Comparison of ENCODE assay signal across 9 cellular contexts in genomic region chr13:103883152-103883551, GRCh38.
DNase-seq lines count a peak whose midpoint lies in the region; ATAC-seq and TF ChIP-seq lines count a peak whose summit lies in the region.
"Had no signal": no experiment of that assay in that cellular context is flagged by ENCODE, and none has a peak within 500 bp of the region (broad histone marks: within the 10 kb centered on the region; RNA-seq: fewer than 3 reads in every experiment).

No MANE protein-coding gene starts in this region.

- DNase-seq in EL = peak; percentile 76
- DNase-seq in NCI-H1436 treated with DMSO at 0.1 percent for 48 hours (lab: John Stamatoyannopoulos, UW) = peak; percentile 12
- peak; percentile 84 to 95 for DNase-seq in cardiac muscle cell (ENCODE audit: low read depth in 1 of 2, low spot score in 1 of 2)
- DNase-seq in coronary artery (ENCODE audit: low spot score) = no peak
- no peak for DNase-seq in immature natural killer cell

- no peak overlapping the region for H3K4me3 Mint-ChIP-seq in immature natural killer cell
- H3K4me3 Mint-ChIP-seq: memory B cell had no signal

- H3K27me3 ChIP-seq in cardiac muscle cell (no peaks in the 10 kb centered on the region), parathyroid adenoma (ENCODE audit: control insufficient read depth, insufficient read depth, low read length) (no peaks in the 10 kb centered on the region)

- H3K4me3 ChIP-seq in cardiac muscle cell (no peak overlapping the region), parathyroid adenoma (ENCODE audit: low read depth, low read length) (peak overlapping the region; percentile 50), coronary artery (no peak overlapping the region)

- ATAC-seq in GM19324 (IDR thresholded peaks at IDR 0.05; ENCODE audit: low FRiP score, unreplicated experiment) = no peak

- H3K27me3 Mint-ChIP-seq in immature natural killer cell (ENCODE audit: low read depth in 3 of 3) = no peaks in the 10 kb centered on the region
- H3K27me3 Mint-ChIP-seq: memory B cell had no signal

- H3K27ac ChIP-seq in VCaP = peak overlapping the region; percentile 83
- H3K27ac ChIP-seq in cardiac muscle cell = no peak overlapping the region
- H3K27ac ChIP-seq in parathyroid adenoma = no peak overlapping the region
- H3K27ac ChIP-seq in coronary artery = no peak overlapping the region

- H3K36me3 ChIP-seq in cardiac muscle cell = no peaks in the 10 kb centered on the region
- H3K36me3 ChIP-seq in parathyroid adenoma (ENCODE audit: control insufficient read depth, insufficient read depth, low read length) = no peaks in the 10 kb centered on the region

- H3K9ac ChIP-seq in parathyroid adenoma = no peak overlapping the region

- no peaks in the 10 kb centered on the region for H3K4me1 Mint-ChIP-seq in immature natural killer cell
- H3K4me1 Mint-ChIP-seq: memory B cell had no signal

- H3K79me2 ChIP-seq in parathyroid adenoma = no peaks in the 10 kb centered on the region

- H3K9me3 Mint-ChIP-seq in immature natural killer cell = peaks cover 5 to 23% (median 8%) of the 10 kb centered on the region in 6 donors

- peak overlapping the region; percentile 59 for H3K4me2 ChIP-seq in parathyroid adenoma (ENCODE audit: low read length)

- TF ChIP-seq CTCF in VCaP (conservative IDR thresholded peaks at IDR 0.05) = peak; percentile 86
- peak; percentile 72 for TF ChIP-seq CTCF in cardiac muscle cell (IDR thresholded peaks at IDR 0.05; ENCODE audit: low read depth, low read length)
- TF ChIP-seq CTCF in parathyroid adenoma (IDR thresholded peaks at IDR 0.05) = peak; percentile 36
- TF ChIP-seq CTCF in coronary artery (IDR thresholded peaks at IDR 0.05) = no peak

- H3K4me1 ChIP-seq in cardiac muscle cell (ENCODE audit: low read depth) = peaks cover 9% of the 10 kb centered on the region
- H3K4me1 ChIP-seq in parathyroid adenoma = peaks cover 4% of the 10 kb centered on the region

- no peaks in the 10 kb centered on the region for H3K36me3 Mint-ChIP-seq in immature natural killer cell
- H3K36me3 Mint-ChIP-seq: memory B cell had no signal

- H3K9me3 ChIP-seq in cardiac muscle cell (ENCODE audit: low read depth) (no peaks in the 10 kb centered on the region), parathyroid adenoma (ENCODE audit: control insufficient read depth, low read length) (no peaks in the 10 kb centered on the region)

- H2AFZ ChIP-seq in parathyroid adenoma = no peak overlapping the region

- no peak overlapping the region for H3K27ac Mint-ChIP-seq in immature natural killer cell
- H3K27ac Mint-ChIP-seq: memory B cell had no signal

Comparison
In these comparisons a context has a peak if more than half of its experiments do, and no peak if none do; other contexts are left out.
1. DNase-seq: peak in EL (single experiment), NCI-H1436 treated with DMSO at 0.1 percent for 48 hours (single experiment) and cardiac muscle cell (2 of 2); none in coronary artery (single experiment) and immature natural killer cell (0 of 3).